In genomic region chr6:129672345-129672691, GRCh38 we compare ENCODE assay signal across 1 cellular context.
TF ChIP-seq lines count a peak whose summit lies in the region.

No MANE protein-coding gene starts in this region.

TF ChIP-seq in H1, 55 proteins besides CTCF, POLR2A, EP300 and RAD21 (continued from another document):
- TF ChIP-seq TAF1 (IDR thresholded peaks at IDR 0.05; ENCODE audit: low read depth, low read length) (no peak), CHD1 (IDR thresholded peaks at IDR 0.05; ENCODE audit: low read depth, low read length) (no peak), USF2 (IDR thresholded peaks at IDR 0.05; ENCODE audit: low read length) (no peak), SP1 (IDR thresholded peaks at IDR 0.05; ENCODE audit: low read depth, low read length) (no peak), SRF (IDR thresholded peaks at IDR 0.05; ENCODE audit: low read depth, low read length) (no peak), TCF12 (IDR thresholded peaks at IDR 0.05; ENCODE audit: low read depth, low read length) (no peak), KDM4A (IDR thresholded peaks at IDR 0.05; ENCODE audit: low read depth, low read length, severe bottlenecking) (no peak)
TF ChIP-seq in H1: peak in this region for 0.
